In the genomic region with DNA sequence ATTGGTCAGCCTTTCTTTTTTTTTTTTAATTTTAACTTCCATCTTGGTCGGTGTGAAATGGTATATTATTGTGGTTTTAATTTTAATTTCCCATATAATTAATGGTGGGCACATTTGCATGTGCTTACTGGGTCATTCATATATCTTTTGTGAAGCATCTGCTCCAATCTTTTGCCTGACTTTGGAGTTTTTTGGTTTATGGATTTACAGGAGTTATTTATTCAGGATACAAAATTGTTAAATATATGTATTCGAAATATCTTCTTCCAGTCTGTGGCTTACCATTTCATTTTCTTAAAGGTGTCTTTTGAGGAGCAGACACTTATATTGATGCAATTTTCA, we compare ENCODE assay signal across 8 cellular contexts. TPM values are rescaled to one million over a fixed set of nuclear protein-coding genes. Genes with fewer than 3 reads are reported as not detected.
A peak's percentile ranks its signal among the peaks of the same experiment; 100 is the strongest.
DNase-seq lines count a peak whose midpoint lies in the region; ATAC-seq and TF ChIP-seq lines count a peak whose summit lies in the region.

No MANE protein-coding gene starts in this region.

- no peaks in the 10 kb centered on the region for H3K36me3 ChIP-seq in CD8-positive, alpha-beta memory T cell (ENCODE audit: insufficient read depth, low read length)
- H3K36me3 ChIP-seq in PC-3 (ENCODE audit: low read depth, low read length): no peaks in the 10 kb centered on the region

- POLR2A ChIA-PET in CD8-positive, alpha-beta memory T cell (lab: Charles Lee): interaction anchor here (0.6 to 2.1 kb wide), 2 partner anchors 24 to 59 kb away, joined by 3 to 19 read pairs; no protein-coding TSS in a partner anchor
- POLR2A ChIA-PET in PC-3 (lab: Charles Lee; ENCODE audit: unreplicated experiment): interaction anchor here (1.2 kb wide), 1 partner anchor 148 kb away, joined by 12 read pairs; no protein-coding TSS in a partner anchor

- H3F3A ChIP-seq in PC-3 (ENCODE audit: low read length, unreplicated experiment): no peaks in the 10 kb centered on the region

- no peaks in the 10 kb centered on the region for H3K9me3 ChIP-seq in CD8-positive, alpha-beta memory T cell (ENCODE audit: low read length)
- H3K9me3 ChIP-seq in PC-3 (ENCODE audit: low read length): no peaks in the 10 kb centered on the region

- H3K79me2 ChIP-seq in PC-3 (ENCODE audit: low read length): peaks cover 28% of the 10 kb centered on the region

- H3K27me3 ChIP-seq in CD8-positive, alpha-beta memory T cell (ENCODE audit: insufficient read depth, low read length, poor library complexity, severe bottlenecking): no peaks in the 10 kb centered on the region
- H3K27me3 ChIP-seq in PC-3 (ENCODE audit: low read length): no peaks in the 10 kb centered on the region

- TSS peak; percentile 64 for BruUV-seq in PC-3 (replicated peaks; lab: Mats Ljungman, UMichigan)

- H3K9ac ChIP-seq in PC-3 (ENCODE audit: low read length): peak overlapping the region; percentile 45

- H3K9me2 ChIP-seq in PC-3 (replicated peaks; ENCODE audit: low read length): no peaks in the 10 kb centered on the region

- intact Hi-C loops in PC-3 (cut with micrococcal nuclease): loop anchor here (2.0 kb wide), 2 partner anchors 46 to 148 kb away; a partner anchor contains a TSS

- peak overlapping the region; percentile 98 for H3K4me2 ChIP-seq in PC-3 (ENCODE audit: low read length)

- TF ChIP-seq CTCF in PC-3 (conservative IDR thresholded peaks at IDR 0.05; ENCODE audit: low read depth, low read length) (0 out of 2 replicates have a peak, but pooled peaks have one; percentile 4), endothelial cell (IDR thresholded peaks at IDR 0.05; ENCODE audit: unreplicated experiment) (no peak), osteocyte (IDR thresholded peaks at IDR 0.05) (no peak)

- DNase-seq in CD8-positive, alpha-beta memory T cell: no peak
- DNase-seq in PC-3 (no peak), endothelial cell (ENCODE audit: low spot score) (no peak), osteocyte (ENCODE audit: extremely low spot score, unreplicated experiment) (no peak), NCI-H2107 (lab: John Stamatoyannopoulos, UW) (no peak), NCI-H1694 treated with DMSO at 0.1 percent for 48 hours (lab: John Stamatoyannopoulos, UW) (no peak), NCI-H510A treated with DMSO at 0.1 percent for 48 hours (lab: John Stamatoyannopoulos, UW) (no peak)

- peaks cover 28% of the 10 kb centered on the region for H3K4me1 ChIP-seq in CD8-positive, alpha-beta memory T cell (ENCODE audit: insufficient read depth, low read length)
- peaks cover 7% of the 10 kb centered on the region; the same call in 1 of the 2 replicates for H3K4me1 ChIP-seq in PC-3 (ENCODE audit: insufficient read depth, low read length)

- peak overlapping the region; percentile 86 to 98 (median 98) for H3K4me3 Mint-ChIP-seq in CD8-positive, alpha-beta memory T cell
- H3K4me3 Mint-ChIP-seq in endothelial cell (ENCODE audit: unreplicated experiment) (peak overlapping the region; percentile 91), osteocyte (ENCODE audit: unreplicated experiment) (peak overlapping the region; percentile 86)

- CTCF ChIA-PET in CD8-positive, alpha-beta memory T cell (lab: Charles Lee): interaction anchor here (0.7 to 4.4 kb wide), 16 partner anchors 9 to 150 kb away, joined by 3 to 49 read pairs (median 4); a partner anchor contains a TSS
- CTCF ChIA-PET in PC-3 (lab: Charles Lee): interaction anchor here (0.6 to 2.1 kb wide), 6 partner anchors 26 to 148 kb away, joined by 3 to 16 read pairs (median 8); no protein-coding TSS in a partner anchor

- H3K9me3 Mint-ChIP-seq in CD8-positive, alpha-beta memory T cell: no peaks in the 10 kb centered on the region
- peaks cover 6% of the 10 kb centered on the region for H3K9me3 Mint-ChIP-seq in endothelial cell (ENCODE audit: unreplicated experiment)
- H3K9me3 Mint-ChIP-seq in osteocyte (ENCODE audit: unreplicated experiment): peaks cover 7% of the 10 kb centered on the region

- H3K4me1 Mint-ChIP-seq in CD8-positive, alpha-beta memory T cell: peaks cover 47 to 52% (median 49%) of the 10 kb centered on the region in 3 donors
- H3K4me1 Mint-ChIP-seq in endothelial cell (ENCODE audit: unreplicated experiment) (peaks cover 13% of the 10 kb centered on the region), osteocyte (ENCODE audit: unreplicated experiment) (peaks cover 42% of the 10 kb centered on the region)

- H4K20me1 ChIP-seq in PC-3 (ENCODE audit: low read length): no peaks in the 10 kb centered on the region

- peak overlapping the region; percentile 94 for H2AFZ ChIP-seq in PC-3 (ENCODE audit: low read length)

- ATAC-seq in PC-3: no peak
- no peak for ATAC-seq in GM18498 (IDR thresholded peaks at IDR 0.05; ENCODE audit: unreplicated experiment)

- peak overlapping the region; percentile 78 to 99 (median 96) for H3K27ac Mint-ChIP-seq in CD8-positive, alpha-beta memory T cell
- peak overlapping the region; percentile 87 for H3K27ac Mint-ChIP-seq in endothelial cell (ENCODE audit: unreplicated experiment)
- peak overlapping the region; percentile 95 for H3K27ac Mint-ChIP-seq in osteocyte (ENCODE audit: unreplicated experiment)

- peak overlapping the region; percentile 90 for H3K4me3 ChIP-seq in CD8-positive, alpha-beta memory T cell (ENCODE audit: low read length)
- H3K4me3 ChIP-seq in PC-3 (ENCODE audit: low read length): peak overlapping the region; percentile 92

- no peaks in the 10 kb centered on the region for H3K27me3 Mint-ChIP-seq in CD8-positive, alpha-beta memory T cell
- H3K27me3 Mint-ChIP-seq in endothelial cell (ENCODE audit: unreplicated experiment) (peaks cover 3% of the 10 kb centered on the region), osteocyte (ENCODE audit: unreplicated experiment) (no peaks in the 10 kb centered on the region)

- H3K27ac ChIP-seq in CD8-positive, alpha-beta memory T cell (ENCODE audit: low read depth, low read length): peak overlapping the region; percentile 71
- peak overlapping the region; percentile 78; the same call in 1 of the 2 replicates for H3K27ac ChIP-seq in PC-3 (ENCODE audit: low read length)

- H3K36me3 Mint-ChIP-seq in CD8-positive, alpha-beta memory T cell: peaks cover 0 to 24% (median 5%) of the 10 kb centered on the region in 3 donors
- H3K36me3 Mint-ChIP-seq in endothelial cell (ENCODE audit: low read depth, unreplicated experiment) (peaks cover 20% of the 10 kb centered on the region), osteocyte (ENCODE audit: unreplicated experiment) (peaks cover 5% of the 10 kb centered on the region)

RNA-seq across cellular contexts. Expression of a gene that starts 0.7 kb away (rescaled TPM):
- total RNA-seq in CD8-positive, alpha-beta memory T cell: 1 to 10 TPM; 5.9 to 6.5 TPM
- polyA plus RNA-seq in CD8-positive, alpha-beta memory T cell: 20.0 TPM
- 2.6 and 5.4 TPM in 2 replicates for total RNA-seq in PC-3 (2014; rRNA removed)
- 8.4 TPM for total RNA-seq in endothelial cell (ENCODE audit: unreplicated experiment)
- total RNA-seq in osteocyte: 8.7 and 9.8 TPM in 2 replicates

RNA-seq across cellular contexts. Expression of a gene that starts 25.4 kb away (rescaled TPM):
- 10 to 100 TPM; 16.3 to 18.1 TPM for total RNA-seq in CD8-positive, alpha-beta memory T cell
- polyA plus RNA-seq in CD8-positive, alpha-beta memory T cell: 99.8 TPM
- total RNA-seq in PC-3 (2014; rRNA removed) (0.98 and 3.0 TPM in 2 replicates), endothelial cell (ENCODE audit: unreplicated experiment) (8.0 TPM), osteocyte (13.4 and 14.6 TPM in 2 replicates)

RNA-seq across cellular contexts. Expression of a gene that starts 25.7 kb away (rescaled TPM):
- 10 to 100 TPM; 18.7 to 20.4 TPM for total RNA-seq in CD8-positive, alpha-beta memory T cell
- 26.1 TPM for polyA plus RNA-seq in CD8-positive, alpha-beta memory T cell
- total RNA-seq in PC-3 (2014; rRNA removed) (11.2 and 11.4 TPM in 2 replicates), endothelial cell (ENCODE audit: unreplicated experiment) (20.7 TPM), osteocyte (17.8 and 18.4 TPM in 2 replicates)

RNA-seq across cellular contexts. Expression of a gene that starts 46.3 kb away (rescaled TPM):
- 10 to 100 TPM; 52.3 to 65.6 TPM for total RNA-seq in CD8-positive, alpha-beta memory T cell
- 68.4 TPM for polyA plus RNA-seq in CD8-positive, alpha-beta memory T cell
- total RNA-seq in PC-3 (2014; rRNA removed) (83.9 and 86.4 TPM in 2 replicates), endothelial cell (ENCODE audit: unreplicated experiment) (36.8 TPM), osteocyte (47.6 and 49.8 TPM in 2 replicates)
